In the genomic region with DNA sequence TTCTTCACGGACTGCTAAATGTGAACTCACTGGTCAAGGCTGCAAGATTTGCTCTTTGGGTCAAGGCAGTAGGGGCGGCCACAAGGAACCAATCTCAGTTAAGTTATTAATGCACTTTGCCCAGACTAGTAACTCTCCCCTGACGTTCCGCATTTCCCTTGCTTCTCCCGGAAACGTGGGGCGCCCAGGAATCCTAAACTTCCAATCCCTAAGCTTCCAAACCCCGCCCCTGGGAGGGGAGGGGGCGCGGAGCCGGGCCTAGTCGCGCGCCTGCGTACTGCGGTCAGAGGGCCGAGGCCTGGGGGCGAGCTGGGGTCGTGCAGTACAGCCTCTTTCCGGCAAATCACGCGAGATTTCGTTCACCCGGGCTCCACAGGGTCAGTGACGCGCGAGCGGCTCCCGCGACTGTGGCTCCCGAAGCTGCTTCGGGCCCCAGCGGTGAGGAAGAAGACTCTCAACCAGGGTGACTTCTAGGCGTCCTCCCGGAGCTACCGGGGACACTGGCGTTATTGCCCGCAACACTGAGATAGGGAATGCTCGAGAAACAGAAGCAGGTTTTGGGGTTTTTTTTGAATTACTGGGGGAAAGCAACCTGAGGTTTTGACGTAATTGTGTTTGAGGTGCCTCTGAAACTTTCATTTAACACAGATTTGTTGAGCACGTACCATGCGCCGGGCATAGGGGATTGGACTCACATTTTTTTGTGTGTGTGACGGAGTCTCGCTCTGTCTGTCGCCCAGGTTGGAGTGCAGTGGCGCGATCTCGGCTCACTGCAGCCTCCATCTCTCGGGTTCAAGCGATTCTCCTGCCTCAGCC, we compare ENCODE assay signal across 8 cellular contexts. TPM values are rescaled to one million over a fixed set of nuclear protein-coding genes. Genes with fewer than 3 reads are reported as not detected.
DNase-seq lines count a peak whose midpoint lies in the region; ATAC-seq and TF ChIP-seq lines count a peak whose summit lies in the region.

A gene (plus strand): TSS at position 265 of the 816 bp plus-strand sequence. CDS start 7,032 bp downstream, outside the sequence.

- peak; percentile 93 for ATAC-seq in activated T-helper 17 cell treated with anti-CD3 and anti-CD28 coated beads, Interleukin-2, amount 50 U/mL, for 72 hours (replicated peaks)
- peak; percentile 98 for ATAC-seq in naive thymus-derived CD4-positive, alpha-beta T cell
- peak; percentile 98 for ATAC-seq in stimulated activated memory B cell treated with anti-CD40 and anti-IgM and Interleukin-4, amounts not matched to agents 10 μg/mL and 1 μg/mL and 100 μg/mL, for 72 hours

- H3K79me2 ChIP-seq in GM23248 (ENCODE audit: insufficient read depth): 0 out of 2 replicates have a peak, but pooled peaks cover 10% of the 10 kb centered on the region
- H3K79me2 ChIP-seq in fibroblast of lung (ENCODE audit: control insufficient read depth, insufficient read depth, low read length): no peaks in the 10 kb centered on the region

- peaks cover 3% of the 10 kb centered on the region for H3K27me3 Mint-ChIP-seq in activated T-helper 17 cell treated with anti-CD3 and anti-CD28 coated beads, Interleukin-2, amount 50 U/mL, for 72 hours
- no peaks in the 10 kb centered on the region for H3K27me3 Mint-ChIP-seq in naive thymus-derived CD4-positive, alpha-beta T cell
- no peaks in the 10 kb centered on the region for H3K27me3 Mint-ChIP-seq in stimulated activated memory B cell treated with anti-CD40 and anti-IgM and Interleukin-4, amounts not matched to agents 10 μg/mL and 1 μg/mL and 100 μg/mL, for 72 hours

- POLR2A ChIA-PET in naive thymus-derived CD4-positive, alpha-beta T cell (lab: Charles Lee): interaction anchor here (0.7 to 2.2 kb wide), 14 partner anchors 10 to 1275 kb away, joined by 3 to 10 read pairs (median 4); a partner anchor contains a TSS

- H4K20me1 ChIP-seq in GM23248 (ENCODE audit: insufficient read depth) (no peaks in the 10 kb centered on the region), fibroblast of lung (ENCODE audit: control insufficient read depth, extremely low read depth, insufficient read depth, low read length) (no peaks in the 10 kb centered on the region)

- no peaks in the 10 kb centered on the region for H3K9me3 Mint-ChIP-seq in activated T-helper 17 cell treated with anti-CD3 and anti-CD28 coated beads, Interleukin-2, amount 50 U/mL, for 72 hours
- peaks cover 0 to 2% (median 0%) of the 10 kb centered on the region in 11 donors for H3K9me3 Mint-ChIP-seq in naive thymus-derived CD4-positive, alpha-beta T cell
- no peaks in the 10 kb centered on the region for H3K9me3 Mint-ChIP-seq in stimulated activated memory B cell treated with anti-CD40 and anti-IgM and Interleukin-4, amounts not matched to agents 10 μg/mL and 1 μg/mL and 100 μg/mL, for 72 hours

- in situ Hi-C loops in GM23248 (cut with MboI): no loop called here

- H3K4me1 ChIP-seq in GM23248 (ENCODE audit: insufficient read depth) (peaks cover 16% of the 10 kb centered on the region), fibroblast of lung (ENCODE audit: control insufficient read depth, extremely low read depth, insufficient read depth, low read length) (peaks cover 8% of the 10 kb centered on the region)
- peaks cover 8 to 9% of the 10 kb centered on the region in 2 donors for H3K4me1 ChIP-seq in naive thymus-derived CD4-positive, alpha-beta T cell (ENCODE audit: control insufficient read depth in 2 of 2, insufficient read depth in 2 of 2, low read length in 2 of 2)

- intact Hi-C loops in naive thymus-derived CD4-positive, alpha-beta T cell (cut with micrococcal nuclease): loop anchor here (1.0 to 5.0 kb wide), 7 partner anchors 35 to 794 kb away; a partner anchor contains a TSS

- no peaks in the 10 kb centered on the region for H3K27me3 ChIP-seq in GM23248 (replicated peaks; ENCODE audit: insufficient read depth)
- no peaks in the 10 kb centered on the region for H3K27me3 ChIP-seq in fibroblast of lung (ENCODE audit: control insufficient read depth, insufficient read depth, low read length)
- H3K27me3 ChIP-seq in naive thymus-derived CD4-positive, alpha-beta T cell (ENCODE audit: control insufficient read depth in 2 of 2, insufficient read depth in 2 of 2, low read length in 2 of 2): no peaks in the 10 kb centered on the region

- H2AFZ ChIP-seq in GM23248: peak within 1 kb of the TSS; percentile 95
- peak within 1 kb of the TSS; percentile 81 for H2AFZ ChIP-seq in fibroblast of lung (ENCODE audit: low read length)

- H3K4me3 Mint-ChIP-seq in activated T-helper 17 cell treated with anti-CD3 and anti-CD28 coated beads, Interleukin-2, amount 50 U/mL, for 72 hours: peak within 1 kb of the TSS; percentile 95
- H3K4me3 Mint-ChIP-seq in naive thymus-derived CD4-positive, alpha-beta T cell: peak within 1 kb of the TSS; percentile 88 to 99 (median 96)
- H3K4me3 Mint-ChIP-seq in stimulated activated memory B cell treated with anti-CD40 and anti-IgM and Interleukin-4, amounts not matched to agents 10 μg/mL and 1 μg/mL and 100 μg/mL, for 72 hours: peak within 1 kb of the TSS; percentile 91

- no peaks in the 10 kb centered on the region for H3K9me2 ChIP-seq in GM23248 (ENCODE audit: insufficient read depth)

- peaks cover 12% of the 10 kb centered on the region; the same call in 1 of the 2 replicates for H3F3A ChIP-seq in GM23248 (ENCODE audit: insufficient read depth)

- peaks cover 12% of the 10 kb centered on the region for H3K36me3 Mint-ChIP-seq in activated T-helper 17 cell treated with anti-CD3 and anti-CD28 coated beads, Interleukin-2, amount 50 U/mL, for 72 hours (ENCODE audit: low read depth)
- H3K36me3 Mint-ChIP-seq in naive thymus-derived CD4-positive, alpha-beta T cell: no peaks in the 10 kb centered on the region
- H3K36me3 Mint-ChIP-seq in stimulated activated memory B cell treated with anti-CD40 and anti-IgM and Interleukin-4, amounts not matched to agents 10 μg/mL and 1 μg/mL and 100 μg/mL, for 72 hours: no peaks in the 10 kb centered on the region

- DNase-seq in DMS79 (lab: John Stamatoyannopoulos, UW) (peak; percentile 88), GM23248 (peak; percentile 98), LHCN-M2 (ENCODE audit: low read depth) (peak; percentile 96), RPMI7951 (ENCODE audit: low read depth) (peak; percentile 94), fibroblast of lung (ENCODE audit: low read depth in 2 of 2) (peak; percentile 96 to 98)
- DNase-seq in naive thymus-derived CD4-positive, alpha-beta T cell: peak; percentile 79 to 92 (median 86)

- WGBS in GM23248 (ENCODE audit: low coverage in 1 of 2, low lambda C conversion rate in 2 of 2, missing lambda C conversion rate in 2 of 2), 2 experiments: 1 to 2% methylated on average over 47 to 50 of the region's 51 CpGs

- H3K27ac ChIP-seq in GM23248: peak within 1 kb of the TSS; percentile 91
- peak within 1 kb of the TSS; percentile 91 for H3K27ac ChIP-seq in fibroblast of lung (ENCODE audit: insufficient read depth, low read length)
- peak within 1 kb of the TSS; percentile 85 for H3K27ac ChIP-seq in naive thymus-derived CD4-positive, alpha-beta T cell (ENCODE audit: low read depth, low read length)

- peaks cover 6% of the 10 kb centered on the region for H3K4me1 Mint-ChIP-seq in activated T-helper 17 cell treated with anti-CD3 and anti-CD28 coated beads, Interleukin-2, amount 50 U/mL, for 72 hours
- peaks cover 3 to 28% (median 21%) of the 10 kb centered on the region in 7 donors for H3K4me1 Mint-ChIP-seq in naive thymus-derived CD4-positive, alpha-beta T cell
- peaks cover 22% of the 10 kb centered on the region for H3K4me1 Mint-ChIP-seq in stimulated activated memory B cell treated with anti-CD40 and anti-IgM and Interleukin-4, amounts not matched to agents 10 μg/mL and 1 μg/mL and 100 μg/mL, for 72 hours

- H3K9me3 ChIP-seq in GM23248 (ENCODE audit: low read depth) (no peaks in the 10 kb centered on the region), fibroblast of lung (ENCODE audit: control insufficient read depth, insufficient read depth, low read depth, low read length) (no peaks in the 10 kb centered on the region)
- H3K9me3 ChIP-seq in naive thymus-derived CD4-positive, alpha-beta T cell (ENCODE audit: control insufficient read depth in 2 of 3, low read length in 3 of 3): no peaks in the 10 kb centered on the region

- H3K4me2 ChIP-seq in GM23248 (ENCODE audit: unreplicated experiment): peak within 1 kb of the TSS; percentile 93
- H3K4me2 ChIP-seq in fibroblast of lung (ENCODE audit: extremely low read depth, insufficient read depth, low read length): peak within 1 kb of the TSS; percentile 92

- CTCF ChIA-PET in naive thymus-derived CD4-positive, alpha-beta T cell (lab: Charles Lee): interaction anchor here (0.7 to 1.6 kb wide), 4 partner anchors 78 to 125 kb away, joined by 3 to 7 read pairs (median 4); no protein-coding TSS in a partner anchor

- H3K36me3 ChIP-seq in GM23248 (ENCODE audit: low read depth) (no peaks in the 10 kb centered on the region), fibroblast of lung (ENCODE audit: control insufficient read depth, insufficient read depth, low read length) (no peaks in the 10 kb centered on the region)
- no peaks in the 10 kb centered on the region for H3K36me3 ChIP-seq in naive thymus-derived CD4-positive, alpha-beta T cell (ENCODE audit: control insufficient read depth in 2 of 3, insufficient read depth in 3 of 3, low read length in 3 of 3)

- H3K27ac Mint-ChIP-seq in activated T-helper 17 cell treated with anti-CD3 and anti-CD28 coated beads, Interleukin-2, amount 50 U/mL, for 72 hours: peak within 1 kb of the TSS; percentile 99
- peak within 1 kb of the TSS; percentile 92 to 99 (median 97) for H3K27ac Mint-ChIP-seq in naive thymus-derived CD4-positive, alpha-beta T cell
- peak within 1 kb of the TSS; percentile 95 for H3K27ac Mint-ChIP-seq in stimulated activated memory B cell treated with anti-CD40 and anti-IgM and Interleukin-4, amounts not matched to agents 10 μg/mL and 1 μg/mL and 100 μg/mL, for 72 hours

- H3K4me3 ChIP-seq in GM23248 (peak within 1 kb of the TSS; percentile 82), fibroblast of lung (replicated peaks in 1 of 4; ENCODE audit: control extremely low read depth in 1 of 4, insufficient read depth in 1 of 4, low read depth in 3 of 4, low read length in 4 of 4) (peak within 1 kb of the TSS; percentile 42 to 83 (median 71))
- peak within 1 kb of the TSS; percentile 76 for H3K4me3 ChIP-seq in naive thymus-derived CD4-positive, alpha-beta T cell (ENCODE audit: low read length)

- peak within 1 kb of the TSS; percentile 93 for H3K9ac ChIP-seq in GM23248
- H3K9ac ChIP-seq in fibroblast of lung (ENCODE audit: insufficient read depth, low read length): peak within 1 kb of the TSS; percentile 64

- TF ChIP-seq CTCF in fibroblast of lung (conservative IDR thresholded peaks at IDR 0.05 in 1 of 2, IDR thresholded peaks at IDR 0.05 in 1 of 2; ENCODE audit: low read depth in 1 of 2, low read length in 2 of 2): no peak

RNA-seq across cellular contexts. Expression of the gene that starts here (rescaled TPM):
- 7.2 and 7.5 TPM in 2 replicates for total RNA-seq in GM23248 (2014; rRNA removed; shearing (Covaris generic))
- 9.0 and 9.4 TPM in 2 replicates for polyA plus RNA-seq in GM23248 (2016; fragmentation: Nextera tagmentation; extraction: Ambion mirVana)
- 9.0 and 18.9 TPM in 2 replicates for total RNA-seq in LHCN-M2 (2014; rRNA removed)
- polyA plus RNA-seq in LHCN-M2 (2012): 2.3 TPM
- total RNA-seq in RPMI7951 (2014; rRNA removed; shearing (Covaris generic)): 4.9 and 5.1 TPM in 2 replicates
- total RNA-seq in activated T-helper 17 cell treated with anti-CD3 and anti-CD28 coated beads, Interleukin-2, amount 50 U/mL, for 72 hours: 10 to 100 TPM in 1 of 2 donors, 1 to 10 TPM in 1; 4.1 to 10.3 TPM
- 7.2 and 7.9 TPM in 2 replicates for total RNA-seq in fibroblast of lung
- polyA plus RNA-seq in fibroblast of lung: 5.6 and 5.7 TPM in 2 replicates
- 3.3 and 5.2 TPM in 2 replicates for polyA plus RNA-seq in fibroblast of lung (2012)
- 0.07 and 0.27 TPM in 2 replicates for polyA minus RNA-seq in fibroblast of lung (ENCODE audit: low replicate concordance)
- total RNA-seq in naive thymus-derived CD4-positive, alpha-beta T cell: 1 to 10 TPM; 1.2 to 7.9 (median 1.8) TPM
- polyA plus RNA-seq in naive thymus-derived CD4-positive, alpha-beta T cell: 1 to 10 TPM; 3.4 to 6.5 TPM

Comparison
In these comparisons a context has a peak if more than half of its experiments do, and no peak if none do; other contexts are left out.
1. Peak in every context shown above with its lines: DNase-seq, ATAC-seq, H3K4me3 ChIP-seq and H3K27ac ChIP-seq.